Comparison of ENCODE assay signal across 1 cellular context in genomic region chr20:45373353-45374100, GRCh38.
TF ChIP-seq lines count a peak whose summit lies in the region.

No MANE protein-coding gene starts in this region.

TF ChIP-seq in K562, 482 proteins besides CTCF, POLR2A, EP300 and RAD21 (continues in another document):
- TF ChIP-seq CREB3 (tag; conservative IDR thresholded peaks at IDR 0.05; ENCODE audit: low read depth), result 0 out of 2 replicates have a peak, but pooled peaks have one; percentile 49
- no peak for TF ChIP-seq CHCHD3 (CRISPR knock-in tag; IDR thresholded peaks at IDR 0.05)
- peak; percentile 72 for TF ChIP-seq DPF2 (IDR thresholded peaks at IDR 0.05)
- TF ChIP-seq THRB (CRISPR knock-in tag; conservative IDR thresholded peaks at IDR 0.05), result 0 out of 2 replicates have a peak, but pooled peaks have one; percentile 63
- no peak for TF ChIP-seq HIVEP1 (CRISPR knock-in tag; IDR thresholded peaks at IDR 0.05)
- TF ChIP-seq ZNF76 (CRISPR knock-in tag; IDR thresholded peaks at IDR 0.05; ENCODE audit: borderline replicate concordance), result no peak
- TF ChIP-seq PML (IDR thresholded peaks at IDR 0.05; ENCODE audit: low read length), result no peak; the same call in 1 of the 2 replicates
- no peak for TF ChIP-seq ZNF140 (CRISPR knock-in tag; IDR thresholded peaks at IDR 0.05)
- peak; percentile 13; the same call in 1 of the 2 replicates for TF ChIP-seq TRIM28 (IDR thresholded peaks at IDR 0.05)
- 0 out of 2 replicates have a peak, but pooled peaks have one; percentile 38 for TF ChIP-seq SMAD4 (CRISPR knock-in tag; conservative IDR thresholded peaks at IDR 0.05)
- peak; percentile 38; the same call in 1 of the 2 replicates for TF ChIP-seq BHLHE40 (IDR thresholded peaks at IDR 0.05; ENCODE audit: low read length)
- no peak for TF ChIP-seq TRIM25 (IDR thresholded peaks at IDR 0.05; ENCODE audit: borderline replicate concordance)
- no peak for TF ChIP-seq DNMT1 (IDR thresholded peaks at IDR 0.05)
- peak; percentile 63 for TF ChIP-seq ZNF316 (IDR thresholded peaks at IDR 0.05)
- no peak for TF ChIP-seq KDM1A (IDR thresholded peaks at IDR 0.05)
- TF ChIP-seq MEIS2 (IDR thresholded peaks at IDR 0.05; ENCODE audit: partially characterized antibody), result peak; percentile 93
- no peak for TF ChIP-seq SIRT6 (IDR thresholded peaks at IDR 0.05; ENCODE audit: low read depth, low read length)
- no peak for TF ChIP-seq FOS (IDR thresholded peaks at IDR 0.05; ENCODE audit: extremely low read depth, insufficient read length)
- TF ChIP-seq GABPA (tag; conservative IDR thresholded peaks at IDR 0.05; ENCODE audit: low read depth), result no peak
- TF ChIP-seq ZNF12 (CRISPR knock-in tag; IDR thresholded peaks at IDR 0.05), result no peak
- TF ChIP-seq ZNF175 (CRISPR knock-in tag; IDR thresholded peaks at IDR 0.05; ENCODE audit: low read depth), result 0 out of 2 replicates have a peak, but pooled peaks have one; percentile 35
- TF ChIP-seq NR2C1 (IDR thresholded peaks at IDR 0.05), result peak; percentile 23; the same call in 1 of the 2 replicates
- TF ChIP-seq NR2C1 (tag; IDR thresholded peaks at IDR 0.05), result peak; percentile 37
- TF ChIP-seq BCL6 (CRISPR knock-in tag; IDR thresholded peaks at IDR 0.05), result no peak
- no peak for TF ChIP-seq POLR2AphosphoS2 (IDR thresholded peaks at IDR 0.05; ENCODE audit: low read length)
- no peak for TF ChIP-seq PTTG1 (tag; IDR thresholded peaks at IDR 0.05; ENCODE audit: low read depth)
- TF ChIP-seq MAZ (CRISPR knock-in tag; conservative IDR thresholded peaks at IDR 0.05 in 1 of 2, IDR thresholded peaks at IDR 0.05 in 1 of 2), result peak in 1 of 2 experiments; percentile 82; a peak in 2 of 4 replicates
- TF ChIP-seq TOE1 (IDR thresholded peaks at IDR 0.05; ENCODE audit: borderline replicate concordance), result no peak
- TF ChIP-seq TOE1 (CRISPR knock-in tag; IDR thresholded peaks at IDR 0.05; ENCODE audit: borderline replicate concordance, low read depth), result no peak
- peak; percentile 74; the same call in 1 of the 2 replicates for TF ChIP-seq CREB3L1 (IDR thresholded peaks at IDR 0.05; ENCODE audit: borderline replicate concordance, low read depth)
- TF ChIP-seq BRD4 (IDR thresholded peaks at IDR 0.05), result no peak
- peak; percentile 71; the same call in 1 of the 2 replicates for TF ChIP-seq CTBP1 (IDR thresholded peaks at IDR 0.05; ENCODE audit: borderline replicate concordance)
- TF ChIP-seq TAF7 (tag; IDR thresholded peaks at IDR 0.05), result peak; percentile 77
- TF ChIP-seq THAP7 (CRISPR knock-in tag; IDR thresholded peaks at IDR 0.05), result no peak
- no peak for TF ChIP-seq ZFP1 (CRISPR knock-in tag; IDR thresholded peaks at IDR 0.05)
- TF ChIP-seq EZH2 (IDR thresholded peaks at IDR 0.05; ENCODE audit: borderline replicate concordance, low read depth, low read length), result no peak
- no peak for TF ChIP-seq IRF9 (tag; IDR thresholded peaks at IDR 0.05)
- TF ChIP-seq E2F1 (CRISPR knock-in tag; IDR thresholded peaks at IDR 0.05), result no peak
- no peak for TF ChIP-seq E4F1 (CRISPR knock-in tag; IDR thresholded peaks at IDR 0.05; ENCODE audit: borderline replicate concordance)
- peak; percentile 30; the same call in 1 of the 2 replicates for TF ChIP-seq NBN (IDR thresholded peaks at IDR 0.05; ENCODE audit: low read depth)
- TF ChIP-seq MCM7 (IDR thresholded peaks at IDR 0.05), result no peak
- no peak for TF ChIP-seq HMGXB4 (CRISPR knock-in tag; IDR thresholded peaks at IDR 0.05)
- peak; percentile 39; the same call in 1 of the 2 replicates for TF ChIP-seq CREM (IDR thresholded peaks at IDR 0.05; ENCODE audit: low read depth)
- no peak for TF ChIP-seq MXD1 (CRISPR knock-in tag; IDR thresholded peaks at IDR 0.05; ENCODE audit: borderline replicate concordance, poor library complexity, severe bottlenecking)
- no peak for TF ChIP-seq ZNF354B (CRISPR knock-in tag; IDR thresholded peaks at IDR 0.05)
- peak; percentile 48; the same call in 1 of the 2 replicates for TF ChIP-seq USF1 (CRISPR knock-in tag; IDR thresholded peaks at IDR 0.05)
- TF ChIP-seq MEF2A (IDR thresholded peaks at IDR 0.05; ENCODE audit: control insufficient read depth, low read depth, low read length), result no peak
- no peak for TF ChIP-seq BCLAF1 (IDR thresholded peaks at IDR 0.05; ENCODE audit: borderline replicate concordance in 1 of 2, control insufficient read depth in 1 of 2, low read depth in 2 of 2, low read length in 1 of 2)
- TF ChIP-seq BRCA1 (IDR thresholded peaks at IDR 0.05), result no peak
- no peak for TF ChIP-seq BRCA1 (CRISPR knock-in tag; IDR thresholded peaks at IDR 0.05)
- TF ChIP-seq ELF4 (CRISPR knock-in tag; IDR thresholded peaks at IDR 0.05), result peak; percentile 81; the same call in 1 of the 2 replicates
- TF ChIP-seq HDAC8 (tag; IDR thresholded peaks at IDR 0.05), result no peak
- TF ChIP-seq ZNF217 (CRISPR knock-in tag; IDR thresholded peaks at IDR 0.05), result no peak
